Comparison of ENCODE assay signal across 27 cellular contexts in the genomic region with DNA sequence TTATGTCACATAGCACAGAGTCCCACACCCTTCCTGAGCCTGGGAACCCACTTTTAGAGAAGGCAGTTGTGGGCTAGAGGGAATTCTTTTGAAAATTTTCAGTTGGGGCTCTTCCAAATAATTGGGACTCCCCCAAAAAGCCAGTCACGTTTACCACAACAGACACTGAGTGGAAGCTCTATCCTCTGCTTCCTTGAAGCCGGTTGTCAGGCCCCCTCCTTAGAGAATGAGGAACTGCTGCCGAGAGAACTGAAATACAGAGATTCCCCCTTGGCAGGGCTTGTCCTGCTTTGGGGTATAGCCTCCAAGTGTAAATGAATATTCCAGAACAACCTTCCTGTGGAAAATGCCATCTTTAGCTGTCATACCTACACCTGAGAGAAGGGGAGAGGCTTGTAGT.
"Had no signal": no experiment of that assay in that cellular context is flagged by ENCODE, and none has a peak within 500 bp of the region (broad histone marks: within the 10 kb centered on the region; RNA-seq: fewer than 3 reads in every experiment).

No MANE protein-coding gene starts in this region.

- ATAC-seq: activated CD4-positive, CD25-positive, alpha-beta regulatory T cell treated with anti-CD3 and anti-CD28 coated beads, Interleukin-2, amount 50 U/mL, for 24 hours; effector memory CD8-positive, alpha-beta T cell; left colon; right lobe of liver; stimulated activated effector memory CD8-positive, alpha-beta T cell treated with anti-CD3 and anti-CD28 coated beads, Interleukin-12 subunit alpha, Interleukin-12 subunit beta, amount 100 ng/mL, for 72 hours; stimulated activated naive CD8-positive, alpha-beta T cell treated with anti-CD3 and anti-CD28 coated beads, Interleukin-15, amount 100 ng/mL, for 72 hours; upper lobe of right lung had no signal

- FAIRE-seq: kidney had no signal

- H3K4me3 Mint-ChIP-seq: activated naive CD4-positive, alpha-beta T cell treated with anti-CD3 and anti-CD28 coated beads, Interleukin-2, amount 10 ng/mL, durations not matched to agents 7 days and 5 days; activated naive CD8-positive, alpha-beta T cell treated with anti-CD3 and anti-CD28 coated beads, Interleukin-2, amount 10 ng/mL, durations not matched to agents 7 days and 5 days; effector memory CD8-positive, alpha-beta T cell; mesothelial cell of epicardium; stimulated activated effector memory CD8-positive, alpha-beta T cell treated with anti-CD3 and anti-CD28 coated beads, Interleukin-12 subunit alpha, Interleukin-12 subunit beta, amount 100 ng/mL, for 72 hours; stimulated activated naive CD8-positive, alpha-beta T cell treated with anti-CD3 and anti-CD28 coated beads, Interleukin-15, amount 100 ng/mL, for 72 hours; T-helper 2 cell treated with Interferon-gamma antibody and Interleukin-4, amounts not matched to agents 5 μg/mL and 100 μg/mL, for 36 hours had no signal

- H3K9me3 ChIP-seq: ascending aorta, right lobe of liver, upper lobe of right lung had no signal

- H3K4me1 ChIP-seq: right lobe of liver had no signal

- H3K9me3 Mint-ChIP-seq: activated naive CD4-positive, alpha-beta T cell treated with anti-CD3 and anti-CD28 coated beads, Interleukin-2, amount 10 ng/mL, durations not matched to agents 7 days and 5 days; activated naive CD8-positive, alpha-beta T cell treated with anti-CD3 and anti-CD28 coated beads, Interleukin-2, amount 10 ng/mL, durations not matched to agents 7 days and 5 days; effector memory CD8-positive, alpha-beta T cell; stimulated activated effector memory CD8-positive, alpha-beta T cell treated with anti-CD3 and anti-CD28 coated beads, Interleukin-12 subunit alpha, Interleukin-12 subunit beta, amount 100 ng/mL, for 72 hours; stimulated activated naive CD8-positive, alpha-beta T cell treated with anti-CD3 and anti-CD28 coated beads, Interleukin-15, amount 100 ng/mL, for 72 hours; T-helper 2 cell treated with Interferon-gamma antibody and Interleukin-4, amounts not matched to agents 5 μg/mL and 100 μg/mL, for 36 hours had no signal

- H3K4me3 ChIP-seq: ascending aorta, right lobe of liver, upper lobe of right lung had no signal

- H3K27ac Mint-ChIP-seq: activated naive CD8-positive, alpha-beta T cell treated with anti-CD3 and anti-CD28 coated beads, Interleukin-2, amount 10 ng/mL, durations not matched to agents 7 days and 5 days; effector memory CD8-positive, alpha-beta T cell; mesothelial cell of epicardium; naive B cell; stimulated activated effector memory CD8-positive, alpha-beta T cell treated with anti-CD3 and anti-CD28 coated beads, Interleukin-12 subunit alpha, Interleukin-12 subunit beta, amount 100 ng/mL, for 72 hours; stimulated activated naive CD8-positive, alpha-beta T cell treated with anti-CD3 and anti-CD28 coated beads, Interleukin-15, amount 100 ng/mL, for 72 hours; T-helper 2 cell treated with Interferon-gamma antibody and Interleukin-4, amounts not matched to agents 5 μg/mL and 100 μg/mL, for 36 hours had no signal

- H3K27ac ChIP-seq: brain microvascular endothelial cell, right lobe of liver, upper lobe of right lung, WERI-Rb-1 had no signal

- H3K27me3 ChIP-seq: ascending aorta, brain microvascular endothelial cell, right lobe of liver, upper lobe of right lung had no signal

- DNase-seq: activated CD4-positive, alpha-beta T cell treated with anti-CD3 and anti-CD28 coated beads for 48 hours; activated CD4-positive, alpha-beta T cell treated with anti-CD3 and anti-CD28 coated beads, Interleukin-2, amount 50 U/mL, for 48 hours; activated CD8-positive, alpha-beta memory T cell treated with anti-CD3 and anti-CD28 coated beads for 24 hours; activated effector memory CD4-positive, alpha-beta T cell treated with anti-CD3 and anti-CD28 coated beads, Interleukin-2, amount 50 U/mL, for 16 hours; activated naive CD4-positive, alpha-beta T cell treated with anti-CD3 and anti-CD28 coated beads, Interleukin-2, amount 10 ng/mL, durations not matched to agents 7 days and 5 days; activated naive CD8-positive, alpha-beta T cell treated with anti-CD3 and anti-CD28 coated beads, Interleukin-2, amount 10 ng/mL, durations not matched to agents 7 days and 5 days; brain microvascular endothelial cell; cortex of kidney; effector memory CD8-positive, alpha-beta T cell; head of caudate nucleus; hippocampal formation; kidney; left colon; mammary epithelial cell; naive B cell; right lobe of liver; stimulated activated CD4-positive, alpha-beta T cell treated with anti-CD3 and anti-CD28 coated beads, Interleukin-4, amount 100 ng/mL, for 1 hour; stimulated activated naive CD8-positive, alpha-beta T cell treated with anti-CD3 and anti-CD28 coated beads, Interleukin-15, amount 100 ng/mL, for 72 hours; substantia nigra; T-helper 1 cell; upper lobe of right lung; WERI-Rb-1 had no signal

- H3K36me3 Mint-ChIP-seq: activated naive CD4-positive, alpha-beta T cell treated with anti-CD3 and anti-CD28 coated beads, Interleukin-2, amount 10 ng/mL, durations not matched to agents 7 days and 5 days; activated naive CD8-positive, alpha-beta T cell treated with anti-CD3 and anti-CD28 coated beads, Interleukin-2, amount 10 ng/mL, durations not matched to agents 7 days and 5 days; mesothelial cell of epicardium; naive B cell; stimulated activated effector memory CD8-positive, alpha-beta T cell treated with anti-CD3 and anti-CD28 coated beads, Interleukin-12 subunit alpha, Interleukin-12 subunit beta, amount 100 ng/mL, for 72 hours had no signal

- H3K36me3 ChIP-seq: right lobe of liver, upper lobe of right lung, WERI-Rb-1 had no signal
